19 cellular contexts compared by ENCODE assay signal in genomic region chr4:10732235-10732975, GRCh38. TPM values are rescaled to one million over a fixed set of nuclear protein-coding genes. Genes with fewer than 3 reads are reported as not detected.
A peak's percentile ranks its signal among the peaks of the same experiment; 100 is the strongest.
DNase-seq lines count a peak whose midpoint lies in the region; ATAC-seq and TF ChIP-seq lines count a peak whose summit lies in the region.
"Had no signal": no experiment of that assay in that cellular context is flagged by ENCODE, and none has a peak within 500 bp of the region (broad histone marks: within the 10 kb centered on the region; RNA-seq: fewer than 3 reads in every experiment).

No MANE protein-coding gene starts in this region.

- CTCF ChIA-PET in activated CD4-positive, alpha-beta T cell treated with anti-CD3 and anti-CD28 coated beads for 36 hours (lab: Charles Lee), result interaction anchor here (1.0 to 1.3 kb wide), 2 partner anchors 14 to 272 kb away, joined by 3 read pairs; no protein-coding TSS in a partner anchor

- 38 to 54% (median 50%) methylated on average over 4 of the region's 4 CpGs for WGBS in adrenal gland, 4 donors

- peak overlapping the region; percentile 21 for H3K4me2 ChIP-seq in OCI-LY3 (ENCODE audit: low read length)

- peaks cover 50% of the 10 kb centered on the region for H3K4me1 Mint-ChIP-seq in activated CD4-positive, alpha-beta T cell treated with anti-CD3 and anti-CD28 coated beads for 36 hours
- H3K4me1 Mint-ChIP-seq in memory B cell (peaks cover 45% of the 10 kb centered on the region), CD14-positive monocyte (peaks cover 2% of the 10 kb centered on the region)

- no peaks in the 10 kb centered on the region for H3K79me2 ChIP-seq in OCI-LY3 (ENCODE audit: low read length)

- H3K4me1 ChIP-seq in OCI-LY3 (ENCODE audit: low read length) (peaks cover 37% of the 10 kb centered on the region), adrenal gland (replicated peaks in 1 of 2) (no peaks in the 10 kb centered on the region)

- H3K27ac Mint-ChIP-seq in activated CD4-positive, alpha-beta T cell treated with anti-CD3 and anti-CD28 coated beads for 36 hours, result peak overlapping the region; percentile 10
- H3K27ac Mint-ChIP-seq in memory B cell, result peak overlapping the region; percentile 65
- no peak overlapping the region for H3K27ac Mint-ChIP-seq in CD14-positive monocyte
- H3K27ac Mint-ChIP-seq: T-helper 17 cell had no signal

- H3K27ac ChIP-seq in OCI-LY3 (ENCODE audit: low read length), result no peak overlapping the region
- no peak overlapping the region for H3K27ac ChIP-seq in adrenal gland

- H3K4me3 ChIP-seq in OCI-LY3 (ENCODE audit: low read length) (no peak overlapping the region), adrenal gland (no peak overlapping the region)
- H3K4me3 ChIP-seq: skin epidermis had no signal

- H3K9ac ChIP-seq in OCI-LY3 (ENCODE audit: low read length), result no peak overlapping the region

- no peaks in the 10 kb centered on the region for H3K9me3 Mint-ChIP-seq in activated CD4-positive, alpha-beta T cell treated with anti-CD3 and anti-CD28 coated beads for 36 hours (ENCODE audit: low read depth)
- peaks cover 1% of the 10 kb centered on the region for H3K9me3 Mint-ChIP-seq in memory B cell
- peaks cover 0 to 4% (median 0%) of the 10 kb centered on the region in 7 donors for H3K9me3 Mint-ChIP-seq in CD14-positive monocyte

- peak; percentile 40 for ATAC-seq in activated CD4-positive, alpha-beta T cell treated with anti-CD3 and anti-CD28 coated beads for 36 hours
- peak; percentile 27 for ATAC-seq in GM18907 (IDR thresholded peaks at IDR 0.05; ENCODE audit: unreplicated experiment)
- ATAC-seq in memory B cell (ENCODE audit: low read depth), result no peak
- ATAC-seq in GM18867 (IDR thresholded peaks at IDR 0.05; ENCODE audit: unreplicated experiment), result no peak
- ATAC-seq: T-helper 17 cell had no signal

- no peak for TF ChIP-seq CTCF in OCI-LY3 (IDR thresholded peaks at IDR 0.05; ENCODE audit: low read depth, low read length)
- TF ChIP-seq CTCF in adrenal gland (IDR thresholded peaks at IDR 0.05), result no peak
- TF ChIP-seq CTCF in CD14-positive monocyte (IDR thresholded peaks at IDR 0.05), result no peak

- intact Hi-C loops in activated CD4-positive, alpha-beta T cell treated with anti-CD3 and anti-CD28 coated beads for 36 hours (cut with DNase I, micrococcal nuclease), result loop anchor here (5.0 to 10.0 kb wide), 4 partner anchors 60 to 752 kb away; partner anchors contain the start of gene ZNF518B (in 2 of the 2)
- intact Hi-C loops in adrenal gland (cut with DNase I), result no loop called here
- intact Hi-C loops in CD14-positive monocyte (cut with micrococcal nuclease), result no loop called here

- H3K36me3 ChIP-seq in OCI-LY3 (replicated peaks; ENCODE audit: low read depth, low read length) (no peaks in the 10 kb centered on the region), adrenal gland (replicated peaks in 1 of 2) (no peaks in the 10 kb centered on the region)

- POLR2A ChIA-PET in activated CD4-positive, alpha-beta T cell treated with anti-CD3 and anti-CD28 coated beads for 36 hours (lab: Charles Lee), result no interaction called here

- H3K27me3 ChIP-seq in OCI-LY3 (ENCODE audit: low read depth, low read length), result peaks cover 4% of the 10 kb centered on the region; the same call in 1 of the 2 replicates
- H3K27me3 ChIP-seq in adrenal gland, result no peaks in the 10 kb centered on the region

- no peaks in the 10 kb centered on the region for H4K20me1 ChIP-seq in OCI-LY3 (ENCODE audit: insufficient read depth, low read length)

- DNase-seq in activated CD4-positive, alpha-beta T cell treated with anti-CD3 and anti-CD28 coated beads for 36 hours, result peak; percentile 65
- no peak for DNase-seq in activated CD4-positive, alpha-beta T cell treated with anti-CD3 and anti-CD28 coated beads, Interleukin-2, amount 50 U/mL, for 1 hour
- DNase-seq in memory B cell (ENCODE audit: low spot score in 2 of 2) (no peak), adrenal gland (no peak), CD14-positive monocyte (ENCODE audit: low spot score) (no peak)
- DNase-seq: aorta, Calu3, HCEC 1CT, NCI-H1048, NCI-H510A, T-helper 17 cell, trophoblast cell had no signal

- H3K27me3 Mint-ChIP-seq in activated CD4-positive, alpha-beta T cell treated with anti-CD3 and anti-CD28 coated beads for 36 hours, result peaks cover 2% of the 10 kb centered on the region
- H3K27me3 Mint-ChIP-seq in memory B cell (peaks cover 2% of the 10 kb centered on the region), CD14-positive monocyte (ENCODE audit: low read depth in 3 of 3) (peaks cover 0 to 1% (median 0%) of the 10 kb centered on the region in 3 donors)

- H3K36me3 Mint-ChIP-seq in activated CD4-positive, alpha-beta T cell treated with anti-CD3 and anti-CD28 coated beads for 36 hours (ENCODE audit: low read depth), result no peaks in the 10 kb centered on the region
- H3K36me3 Mint-ChIP-seq in memory B cell (peaks cover 5% of the 10 kb centered on the region), CD14-positive monocyte (no peaks in the 10 kb centered on the region)

- H3K4me3 Mint-ChIP-seq in activated CD4-positive, alpha-beta T cell treated with anti-CD3 and anti-CD28 coated beads for 36 hours, result no peak overlapping the region
- H3K4me3 Mint-ChIP-seq in memory B cell (peak overlapping the region; percentile 47), CD14-positive monocyte (no peak overlapping the region)
- H3K4me3 Mint-ChIP-seq: T-helper 17 cell had no signal

- H2AFZ ChIP-seq in OCI-LY3 (ENCODE audit: low read depth, low read length), result no peak overlapping the region

- no peak for TF ChIP-seq POLR2A in adrenal gland (IDR thresholded peaks at IDR 0.05)

- H3K9me3 ChIP-seq in OCI-LY3 (ENCODE audit: insufficient read depth, low read length) (no peaks in the 10 kb centered on the region), adrenal gland (replicated peaks in 1 of 3) (no peaks in the 10 kb centered on the region)

RNA-seq across cellular contexts. Expression of gene CLNK, which starts 47.8 kb away (rescaled TPM):
- total RNA-seq in activated CD4-positive, alpha-beta T cell treated with anti-CD3 and anti-CD28 coated beads for 36 hours, result not detected
- under 1 TPM in 1 of 8 donors, not detected in 7; 0.35 TPM for total RNA-seq in adrenal gland
- polyA plus RNA-seq in adrenal gland (under 1 TPM in 2 of 3 donors, not detected in 1; 0.07 to 0.26 TPM), CD14-positive monocyte (not detected)
- total RNA-seq: Calu3, dermis microvascular lymphatic vessel endothelial cell, fibroblast of lung, lung microvascular endothelial cell had no signal
- polyA plus RNA-seq: aorta, fibroblast of lung had no signal

Comparison
In these comparisons a context has a peak if more than half of its experiments do, and no peak if none do; other contexts are left out.
1. ATAC-seq: peak in activated CD4-positive, alpha-beta T cell treated with anti-CD3 and anti-CD28 coated beads for 36 hours (single experiment) and GM18907 (single experiment); none in memory B cell (single experiment) and GM18867 (single experiment).
2. H3K27ac Mint-ChIP-seq: peak in activated CD4-positive, alpha-beta T cell treated with anti-CD3 and anti-CD28 coated beads for 36 hours (single experiment) and memory B cell (single experiment); none in CD14-positive monocyte (0 of 7).
3. intact Hi-C loops: an anchor here in activated CD4-positive, alpha-beta T cell treated with anti-CD3 and anti-CD28 coated beads for 36 hours (5.0 to 10.0 kb wide); none called in adrenal gland and CD14-positive monocyte.